ENCODE assay signal across 19 cellular contexts in genomic region chr10:95789928-95790327, GRCh38. TPM values are rescaled to one million over a fixed set of nuclear protein-coding genes. Genes with fewer than 3 reads are reported as not detected.
DNase-seq lines count a peak whose midpoint lies in the region; ATAC-seq and TF ChIP-seq lines count a peak whose summit lies in the region.
"Had no signal": no experiment of that assay in that cellular context is flagged by ENCODE, and none has a peak within 500 bp of the region (broad histone marks: within the 10 kb centered on the region; RNA-seq: fewer than 3 reads in every experiment).

No MANE protein-coding gene starts in this region.

- peak overlapping the region in 3 of 4 donors; percentile 10 to 49 (median 13) for H3K4me3 Mint-ChIP-seq in IgD-negative memory B cell
- H3K4me3 Mint-ChIP-seq in activated CD4-positive, alpha-beta memory T cell treated with anti-CD3 and anti-CD28 coated beads, Interleukin-2, amount 10 ng/mL, durations not matched to agents 7 days and 5 days, result no peak overlapping the region
- H3K4me3 Mint-ChIP-seq: CD14-positive monocyte, neural crest cell had no signal

- H3K27ac ChIP-seq in neutrophil, result peak overlapping the region; percentile 78
- H3K27ac ChIP-seq: ascending aorta, thoracic aorta had no signal

- H3K36me3 Mint-ChIP-seq in IgD-negative memory B cell, result peaks cover 2% of the 10 kb centered on the region
- H3K36me3 Mint-ChIP-seq in activated CD4-positive, alpha-beta memory T cell treated with anti-CD3 and anti-CD28 coated beads, Interleukin-2, amount 10 ng/mL, durations not matched to agents 7 days and 5 days (ENCODE audit: low read depth), result peaks cover 11% of the 10 kb centered on the region

- CTCF ChIA-PET in activated CD4-positive, alpha-beta memory T cell treated with anti-CD3 and anti-CD28 coated beads, Interleukin-2, amount 10 ng/mL, durations not matched to agents 7 days and 5 days (lab: Charles Lee), result no interaction called here

- no peaks in the 10 kb centered on the region for H3K27me3 ChIP-seq in neutrophil
- H3K27me3 ChIP-seq: ascending aorta had no signal

- peak; percentile 4 for DNase-seq in NK-92 treated with Interleukin-12 subunit alpha and Interleukin-12 subunit beta, amount 100 ng/mL, for 24 hours (lab: John Stamatoyannopoulos, UW)
- DNase-seq in NK-92 (lab: John Stamatoyannopoulos, UW; ENCODE audit: unreplicated experiment), result no peak
- DNase-seq in activated CD4-positive, alpha-beta memory T cell treated with anti-CD3 and anti-CD28 coated beads, Interleukin-2, amount 10 ng/mL, durations not matched to agents 7 days and 5 days, result no peak
- no peak for DNase-seq in kidney glomerular epithelial cell (lab: John Stamatoyannopoulos, UW)
- no peak for DNase-seq in D341Med (ENCODE audit: low spot score)
- DNase-seq: activated CD4-positive, alpha-beta T cell treated with anti-CD3 and anti-CD28 coated beads, Interleukin-2, amount 50 U/mL, for 4 hours; activated effector memory CD4-positive, alpha-beta T cell treated with Interleukin-2 at 50 U/mL for 16 hours; cortex of kidney; NCI-H1105; SHP77 treated with DMSO at 0.1 percent for 48 hours; T-helper 9 cell had no signal

- peaks cover 71 to 79% (median 78%) of the 10 kb centered on the region in 3 donors for H3K4me1 Mint-ChIP-seq in IgD-negative memory B cell
- H3K4me1 Mint-ChIP-seq in activated CD4-positive, alpha-beta memory T cell treated with anti-CD3 and anti-CD28 coated beads, Interleukin-2, amount 10 ng/mL, durations not matched to agents 7 days and 5 days, result peaks cover 81% of the 10 kb centered on the region

- no peaks in the 10 kb centered on the region for H3K9me3 Mint-ChIP-seq in IgD-negative memory B cell
- H3K9me3 Mint-ChIP-seq in activated CD4-positive, alpha-beta memory T cell treated with anti-CD3 and anti-CD28 coated beads, Interleukin-2, amount 10 ng/mL, durations not matched to agents 7 days and 5 days, result peaks cover 2% of the 10 kb centered on the region
- H3K9me3 Mint-ChIP-seq: neural crest cell had no signal

- peaks cover 56 to 61% of the 10 kb centered on the region in 2 experiments for H3K4me1 ChIP-seq in neutrophil (ENCODE audit: control insufficient read depth in 1 of 2, insufficient read depth in 1 of 2, low read depth in 1 of 2, low read length in 1 of 2)

- H3K9me3 ChIP-seq in neutrophil, result no peaks in the 10 kb centered on the region
- H3K9me3 ChIP-seq: ascending aorta, thoracic aorta had no signal

- peak overlapping the region in 1 of 3 donors; percentile 25 for H3K27ac Mint-ChIP-seq in IgD-negative memory B cell
- peak overlapping the region; percentile 56 for H3K27ac Mint-ChIP-seq in activated CD4-positive, alpha-beta memory T cell treated with anti-CD3 and anti-CD28 coated beads, Interleukin-2, amount 10 ng/mL, durations not matched to agents 7 days and 5 days

- H3K36me3 ChIP-seq in neutrophil, result peaks cover 5% of the 10 kb centered on the region
- H3K36me3 ChIP-seq: ascending aorta, thoracic aorta had no signal

- POLR2A ChIA-PET in activated CD4-positive, alpha-beta memory T cell treated with anti-CD3 and anti-CD28 coated beads, Interleukin-2, amount 10 ng/mL, durations not matched to agents 7 days and 5 days (lab: Charles Lee), result interaction anchor here (0.7 kb wide), 1 partner anchor 21 kb away, joined by 3 read pairs; no protein-coding TSS in a partner anchor

- ATAC-seq in HG03565 (IDR thresholded peaks at IDR 0.05; ENCODE audit: unreplicated experiment), result no peak

- no peak for TF ChIP-seq CTCF in neutrophil (IDR thresholded peaks at IDR 0.05)

- H3K27me3 Mint-ChIP-seq in IgD-negative memory B cell, result no peaks in the 10 kb centered on the region
- H3K27me3 Mint-ChIP-seq in activated CD4-positive, alpha-beta memory T cell treated with anti-CD3 and anti-CD28 coated beads, Interleukin-2, amount 10 ng/mL, durations not matched to agents 7 days and 5 days, result peaks cover 4% of the 10 kb centered on the region

- H3K4me3 ChIP-seq in neutrophil (ENCODE audit: low read depth in 1 of 2, low read length in 1 of 2), result no peak overlapping the region
- H3K4me3 ChIP-seq: ascending aorta, thoracic aorta had no signal

RNA-seq across cellular contexts. Expression of gene ENTPD1, which starts 34.0 kb away (rescaled TPM):
- 48.0 TPM for polyA plus RNA-seq in IgD-negative memory B cell
- total RNA-seq in activated CD4-positive, alpha-beta memory T cell treated with anti-CD3 and anti-CD28 coated beads, Interleukin-2, amount 10 ng/mL, durations not matched to agents 7 days and 5 days, result 10 to 100 TPM; 29.7 to 33.3 TPM
- total RNA-seq: epithelial cell of proximal tubule had no signal
